ENCODE assay signal across 7 cellular contexts in the genomic region with DNA sequence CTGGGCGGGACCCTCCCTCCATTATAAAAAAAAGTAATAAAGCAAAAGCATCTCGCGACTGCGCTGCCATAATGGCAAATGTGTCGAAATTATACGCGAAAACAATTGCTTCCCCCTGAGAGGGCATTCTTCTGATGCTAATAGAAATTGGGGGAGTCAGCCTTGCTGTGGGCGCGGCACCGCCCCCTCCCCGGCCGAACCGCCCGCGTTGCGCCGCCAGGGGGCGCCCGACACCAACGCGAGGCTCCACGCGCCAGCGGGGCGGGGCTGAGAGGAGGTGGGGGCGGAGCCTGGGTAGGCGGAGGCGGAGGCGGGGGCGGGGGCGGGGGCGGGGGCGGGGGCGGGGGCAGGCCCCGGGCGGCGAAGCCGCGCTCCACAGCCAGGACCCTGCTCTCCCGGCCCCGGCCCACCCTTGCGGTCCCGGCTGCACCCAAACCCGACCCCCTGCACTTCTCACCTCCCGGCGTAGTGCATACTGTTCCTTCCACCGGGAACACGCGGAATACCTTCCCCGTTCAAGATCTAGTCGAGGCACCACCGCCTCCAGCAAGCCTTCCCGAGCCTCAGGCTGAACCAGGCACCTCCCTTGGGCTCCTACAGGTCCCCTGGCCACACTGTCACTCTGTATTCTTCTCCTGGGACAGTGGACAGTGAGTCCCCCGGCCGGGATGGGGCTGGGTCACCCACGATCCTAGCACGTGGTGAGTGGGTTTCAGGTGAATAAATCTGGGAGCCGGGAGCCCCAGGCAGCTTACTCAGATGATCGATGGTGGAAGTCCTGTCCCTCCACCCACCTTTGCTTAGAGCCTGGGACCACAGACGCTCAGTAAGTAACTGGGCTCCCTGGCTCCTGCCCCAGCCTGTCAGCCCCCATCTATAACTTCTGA. TPM values are rescaled to one million over a fixed set of nuclear protein-coding genes. Genes with fewer than 3 reads are reported as not detected.
A peak's percentile ranks its signal among the peaks of the same experiment; 100 is the strongest.
DNase-seq lines count a peak whose midpoint lies in the region; ATAC-seq, FAIRE-seq and TF ChIP-seq lines count a peak whose summit lies in the region.

No MANE protein-coding gene starts in this region.

- H3K36me3 Mint-ChIP-seq in activated T-helper 2 cell treated with anti-CD3 and anti-CD28 coated beads, Interferon-gamma antibody, Interleukin-2, Interleukin-4, amounts not matched to agents 10 μg/mL and 5 μg/mL and 100 μg/mL, durations not matched to agents 14 hours and 24 hours and 36 hours (ENCODE audit: low read depth), result no peaks in the 10 kb centered on the region
- H3K36me3 Mint-ChIP-seq in natural killer cell, result no peaks in the 10 kb centered on the region
- H3K36me3 Mint-ChIP-seq in stimulated activated naive B cell treated with anti-CD40 and anti-IgM and Interleukin-4, amounts not matched to agents 10 μg/mL and 1 μg/mL and 100 μg/mL, for 72 hours, result no peaks in the 10 kb centered on the region

- no peaks in the 10 kb centered on the region for H3K9me3 Mint-ChIP-seq in activated T-helper 2 cell treated with anti-CD3 and anti-CD28 coated beads, Interferon-gamma antibody, Interleukin-2, Interleukin-4, amounts not matched to agents 10 μg/mL and 5 μg/mL and 100 μg/mL, durations not matched to agents 14 hours and 24 hours and 36 hours
- H3K9me3 Mint-ChIP-seq in natural killer cell, result no peaks in the 10 kb centered on the region
- no peaks in the 10 kb centered on the region for H3K9me3 Mint-ChIP-seq in stimulated activated naive B cell treated with anti-CD40 and anti-IgM and Interleukin-4, amounts not matched to agents 10 μg/mL and 1 μg/mL and 100 μg/mL, for 72 hours

- peak overlapping the region; percentile 70 for H3K4me3 ChIP-seq in fibroblast of the aortic adventitia (ENCODE audit: low read depth, low read length)

- peak; percentile 86 for FAIRE-seq in GM12891 (lab: Jason Lieb, UNC)

- H3K27me3 Mint-ChIP-seq in activated T-helper 2 cell treated with anti-CD3 and anti-CD28 coated beads, Interferon-gamma antibody, Interleukin-2, Interleukin-4, amounts not matched to agents 10 μg/mL and 5 μg/mL and 100 μg/mL, durations not matched to agents 14 hours and 24 hours and 36 hours (ENCODE audit: low read depth), result peaks cover 24% of the 10 kb centered on the region
- peaks cover 18 to 34% of the 10 kb centered on the region in 2 donors for H3K27me3 Mint-ChIP-seq in natural killer cell (ENCODE audit: low read depth in 2 of 2)
- H3K27me3 Mint-ChIP-seq in stimulated activated naive B cell treated with anti-CD40 and anti-IgM and Interleukin-4, amounts not matched to agents 10 μg/mL and 1 μg/mL and 100 μg/mL, for 72 hours, result peaks cover 16 to 30% of the 10 kb centered on the region in 2 donors

- H3K27ac Mint-ChIP-seq in activated T-helper 2 cell treated with anti-CD3 and anti-CD28 coated beads, Interferon-gamma antibody, Interleukin-2, Interleukin-4, amounts not matched to agents 10 μg/mL and 5 μg/mL and 100 μg/mL, durations not matched to agents 14 hours and 24 hours and 36 hours, result peak overlapping the region; percentile 64
- peak overlapping the region in 1 of 2 donors; percentile 70 for H3K27ac Mint-ChIP-seq in natural killer cell
- peak overlapping the region; percentile 26 for H3K27ac Mint-ChIP-seq in stimulated activated naive B cell treated with anti-CD40 and anti-IgM and Interleukin-4, amounts not matched to agents 10 μg/mL and 1 μg/mL and 100 μg/mL, for 72 hours

- peaks cover 5% of the 10 kb centered on the region for H3K4me1 Mint-ChIP-seq in activated T-helper 2 cell treated with anti-CD3 and anti-CD28 coated beads, Interferon-gamma antibody, Interleukin-2, Interleukin-4, amounts not matched to agents 10 μg/mL and 5 μg/mL and 100 μg/mL, durations not matched to agents 14 hours and 24 hours and 36 hours (ENCODE audit: low read depth)
- H3K4me1 Mint-ChIP-seq in natural killer cell, result peaks cover 5 to 10% of the 10 kb centered on the region in 2 donors
- H3K4me1 Mint-ChIP-seq in stimulated activated naive B cell treated with anti-CD40 and anti-IgM and Interleukin-4, amounts not matched to agents 10 μg/mL and 1 μg/mL and 100 μg/mL, for 72 hours, result peaks cover 13 to 15% of the 10 kb centered on the region in 2 donors

- intact Hi-C loops in activated T-helper 2 cell treated with anti-CD3 and anti-CD28 coated beads, Interferon-gamma antibody, Interleukin-2, Interleukin-4, amounts not matched to agents 10 μg/mL and 5 μg/mL and 100 μg/mL, durations not matched to agents 14 hours and 24 hours and 36 hours (cut with micrococcal nuclease), result loop anchor here (1.0 to 10.0 kb wide), 2 partner anchors 166 to 286 kb away; no protein-coding TSS in a partner anchor
- intact Hi-C loops in natural killer cell (cut with micrococcal nuclease), result loop anchor here (1.0 to 2.0 kb wide), 2 partner anchors 40 to 166 kb away; a partner anchor contains a TSS

- TF ChIP-seq POLR2A in GM12891 (IDR thresholded peaks at IDR 0.05; ENCODE audit: low read depth, low read length), result no peak

- peak; percentile 99 to 100 (median 99) for ATAC-seq in natural killer cell
- peak; percentile 88 to 92 for ATAC-seq in stimulated activated naive B cell treated with anti-CD40 and anti-IgM and Interleukin-4, amounts not matched to agents 10 μg/mL and 1 μg/mL and 100 μg/mL, for 72 hours (replicated peaks)

- DNase-seq in GM12891 (ENCODE audit: insufficient read length, low spot score), result peak; percentile 78
- peak; percentile 79 for DNase-seq in HK-2 (ENCODE audit: unreplicated experiment)
- peak; percentile 55 for DNase-seq in RKO (ENCODE audit: low spot score)
- peak; percentile 80 for DNase-seq in activated T-helper 2 cell treated with anti-CD3 and anti-CD28 coated beads, Interferon-gamma antibody, Interleukin-2, Interleukin-4, amounts not matched to agents 10 μg/mL and 5 μg/mL and 100 μg/mL, durations not matched to agents 14 hours and 24 hours and 36 hours (ENCODE audit: low spot score)
- DNase-seq in fibroblast of the aortic adventitia (ENCODE audit: low read depth), result peak; percentile 70
- peak; percentile 94 for DNase-seq in natural killer cell
- peak; percentile 67 for DNase-seq in stimulated activated naive B cell treated with anti-CD40 and anti-IgM and Interleukin-4, amounts not matched to agents 10 μg/mL and 1 μg/mL and 100 μg/mL, for 72 hours

- peak overlapping the region; percentile 77 for H3K4me3 Mint-ChIP-seq in activated T-helper 2 cell treated with anti-CD3 and anti-CD28 coated beads, Interferon-gamma antibody, Interleukin-2, Interleukin-4, amounts not matched to agents 10 μg/mL and 5 μg/mL and 100 μg/mL, durations not matched to agents 14 hours and 24 hours and 36 hours (ENCODE audit: low read depth)
- peak overlapping the region; percentile 79 for H3K4me3 Mint-ChIP-seq in natural killer cell
- H3K4me3 Mint-ChIP-seq in stimulated activated naive B cell treated with anti-CD40 and anti-IgM and Interleukin-4, amounts not matched to agents 10 μg/mL and 1 μg/mL and 100 μg/mL, for 72 hours, result peak overlapping the region; percentile 81 to 88

- peak; percentile 57 for TF ChIP-seq CTCF in fibroblast of the aortic adventitia (IDR thresholded peaks at IDR 0.05; ENCODE audit: insufficient read depth, low read length)
- TF ChIP-seq CTCF in natural killer cell (IDR thresholded peaks at IDR 0.05), result peak; percentile 81

TF ChIP-seq in GM12891, 5 proteins besides CTCF, POLR2A, EP300 and RAD21:
- no peak for TF ChIP-seq SPI1 (IDR thresholded peaks at IDR 0.05; ENCODE audit: low read depth, low read length)
- TF ChIP-seq PAX5 (IDR thresholded peaks at IDR 0.05; ENCODE audit: insufficient read depth, low read length, severe bottlenecking), result no peak
- no peak for TF ChIP-seq POU2F2 (IDR thresholded peaks at IDR 0.05; ENCODE audit: low read depth, low read length)
- no peak for TF ChIP-seq POLR2AphosphoS5 (IDR thresholded peaks at IDR 0.05; ENCODE audit: low read depth, low read length)
- TF ChIP-seq TAF1 (IDR thresholded peaks at IDR 0.05; ENCODE audit: low read depth, low read length), result no peak

RNA-seq across cellular contexts. Expression of a gene that starts 15.5 kb away (rescaled TPM):
- polyA plus RNA-seq in GM12891 (2012; ENCODE audit: low read depth, missing spikeins), result not detected
- total RNA-seq in activated T-helper 2 cell treated with anti-CD3 and anti-CD28 coated beads, Interferon-gamma antibody, Interleukin-2, Interleukin-4, amounts not matched to agents 10 μg/mL and 5 μg/mL and 100 μg/mL, durations not matched to agents 14 hours and 24 hours and 36 hours, result not detected in 2 replicates
- not detected in 2 replicates for total RNA-seq in fibroblast of the aortic adventitia (ENCODE audit: low replicate concordance)
- under 1 TPM in 1 of 3 donors, not detected in 2; 0.49 TPM for total RNA-seq in natural killer cell

RNA-seq across cellular contexts. Expression of a gene that starts 28.5 kb away (rescaled TPM):
- 43.1 TPM for polyA plus RNA-seq in GM12891 (2012; ENCODE audit: low read depth, missing spikeins)
- 39.5 and 45.2 TPM in 2 replicates for total RNA-seq in activated T-helper 2 cell treated with anti-CD3 and anti-CD28 coated beads, Interferon-gamma antibody, Interleukin-2, Interleukin-4, amounts not matched to agents 10 μg/mL and 5 μg/mL and 100 μg/mL, durations not matched to agents 14 hours and 24 hours and 36 hours
- total RNA-seq in fibroblast of the aortic adventitia (ENCODE audit: low replicate concordance) (36.2 and 36.4 TPM in 2 replicates), natural killer cell (10 to 100 TPM; 32.6 to 39.1 (median 38.4) TPM)

RNA-seq across cellular contexts. Expression of a gene that starts 40.5 kb away (rescaled TPM):
- 34.8 TPM for polyA plus RNA-seq in GM12891 (2012; ENCODE audit: low read depth, missing spikeins)
- 30.7 and 37.5 TPM in 2 replicates for total RNA-seq in activated T-helper 2 cell treated with anti-CD3 and anti-CD28 coated beads, Interferon-gamma antibody, Interleukin-2, Interleukin-4, amounts not matched to agents 10 μg/mL and 5 μg/mL and 100 μg/mL, durations not matched to agents 14 hours and 24 hours and 36 hours
- 18.4 and 78.0 TPM in 2 replicates for total RNA-seq in fibroblast of the aortic adventitia (ENCODE audit: low replicate concordance)
- total RNA-seq in natural killer cell, result 10 to 100 TPM; 42.0 to 67.2 (median 62.6) TPM

Comparison
In these comparisons a context has a peak if more than half of its experiments do, and no peak if none do; other contexts are left out.
1. Peak in every context shown above with its lines: DNase-seq, ATAC-seq and H3K4me3 ChIP-seq.